20 cellular contexts compared by ENCODE assay signal in genomic region chr3:178236555-178237277, GRCh38.
A peak's percentile ranks its signal among the peaks of the same experiment; 100 is the strongest.
DNase-seq lines count a peak whose midpoint lies in the region; ATAC-seq and TF ChIP-seq lines count a peak whose summit lies in the region.
"Had no signal": no experiment of that assay in that cellular context is flagged by ENCODE, and none has a peak within 500 bp of the region (broad histone marks: within the 10 kb centered on the region; RNA-seq: fewer than 3 reads in every experiment).

No MANE protein-coding gene starts in this region.

- H3K27ac ChIP-seq in PC-9 (no peak overlapping the region), osteoblast (ENCODE audit: low read depth, low read length) (no peak overlapping the region), hepatocyte (no peak overlapping the region), esophagus muscularis mucosa (replicated peaks in 1 of 4) (no peak overlapping the region)
- H3K27ac ChIP-seq: BLaER1, dorsolateral prefrontal cortex, neutrophil, SJCRH30 had no signal

- intact Hi-C loops in PC-9 (cut with micrococcal nuclease; ENCODE audit: unreplicated experiment): no loop called here
- intact Hi-C loops in esophagus muscularis mucosa (cut with DNase I): no loop called here

- H3K4me1 ChIP-seq in PC-9 (replicated peaks; ENCODE audit: insufficient read depth) (no peaks in the 10 kb centered on the region), osteoblast (ENCODE audit: insufficient read depth, low read length) (peaks cover 19% of the 10 kb centered on the region), hepatocyte (ENCODE audit: insufficient read depth) (no peaks in the 10 kb centered on the region), esophagus muscularis mucosa (no peaks in the 10 kb centered on the region)
- H3K4me1 ChIP-seq: BLaER1 had no signal

- no peaks in the 10 kb centered on the region; the same call in 1 of the 2 replicates for H3K9me3 ChIP-seq in PC-9 (ENCODE audit: insufficient read depth, low read depth)
- H3K9me3 ChIP-seq in osteoblast (ENCODE audit: low read depth, low read length): no peaks in the 10 kb centered on the region
- no peaks in the 10 kb centered on the region for H3K9me3 ChIP-seq in hepatocyte (ENCODE audit: low read depth)
- H3K9me3 ChIP-seq in esophagus muscularis mucosa: no peaks in the 10 kb centered on the region
- H3K9me3 ChIP-seq: neutrophil had no signal

- H4K20me1 ChIP-seq in PC-9 (ENCODE audit: insufficient read depth) (no peaks in the 10 kb centered on the region), osteoblast (ENCODE audit: insufficient read depth, low read length) (no peaks in the 10 kb centered on the region), hepatocyte (ENCODE audit: insufficient read depth, poor library complexity, severe bottlenecking) (no peaks in the 10 kb centered on the region)
- H4K20me1 ChIP-seq: BLaER1 had no signal

- TF ChIP-seq POLR2A in esophagus muscularis mucosa (IDR thresholded peaks at IDR 0.05; ENCODE audit: low read depth): no peak

- TF ChIP-seq EP300 in esophagus muscularis mucosa (IDR thresholded peaks at IDR 0.05): no peak

- H3K79me2 ChIP-seq in PC-9 (ENCODE audit: low read depth) (no peaks in the 10 kb centered on the region), osteoblast (ENCODE audit: insufficient read depth, low read length) (no peaks in the 10 kb centered on the region), hepatocyte (no peaks in the 10 kb centered on the region)

- no peaks in the 10 kb centered on the region for H3K27me3 ChIP-seq in PC-9 (ENCODE audit: insufficient read depth, low read depth)
- no peaks in the 10 kb centered on the region for H3K27me3 ChIP-seq in osteoblast (ENCODE audit: insufficient read depth, low read length)
- H3K27me3 ChIP-seq in hepatocyte: no peaks in the 10 kb centered on the region
- H3K27me3 ChIP-seq in esophagus muscularis mucosa: no peaks in the 10 kb centered on the region
- H3K27me3 ChIP-seq: BLaER1, dorsolateral prefrontal cortex, neutrophil, SJCRH30 had no signal

- CTCF ChIA-PET in PC-9 (lab: Charles Lee): no interaction called here

- H3K36me3 ChIP-seq in PC-9 (ENCODE audit: low read depth) (no peaks in the 10 kb centered on the region), osteoblast (ENCODE audit: insufficient read depth, low read length) (no peaks in the 10 kb centered on the region), hepatocyte (replicated peaks; ENCODE audit: insufficient read depth, low read depth) (no peaks in the 10 kb centered on the region), esophagus muscularis mucosa (no peaks in the 10 kb centered on the region)
- H3K36me3 ChIP-seq: BLaER1, neutrophil, SJCRH30 had no signal

- H2AFZ ChIP-seq in PC-9 (peak overlapping the region; percentile 54; the same call in 1 of the 2 replicates), osteoblast (ENCODE audit: low read length) (no peak overlapping the region), hepatocyte (no peak overlapping the region)

- no peak for TF ChIP-seq CTCF in PC-9 (conservative IDR thresholded peaks at IDR 0.05)
- TF ChIP-seq CTCF in epithelial cell of esophagus (IDR thresholded peaks at IDR 0.05; ENCODE audit: insufficient read depth, low read depth, low read length, missing control alignments): no peak
- no peak for TF ChIP-seq CTCF in osteoblast (IDR thresholded peaks at IDR 0.05; ENCODE audit: extremely low read depth, low read depth, low read length)
- no peak for TF ChIP-seq CTCF in hepatocyte (IDR thresholded peaks at IDR 0.05; ENCODE audit: poor library complexity)
- TF ChIP-seq CTCF in esophagus muscularis mucosa (IDR thresholded peaks at IDR 0.05): no peak

- peak; percentile 50 for DNase-seq in GM03348 (ENCODE audit: low spot score)
- no peak for DNase-seq in PC-9
- DNase-seq in epithelial cell of esophagus (ENCODE audit: low read depth): peak; percentile 71
- no peak for DNase-seq in osteoblast (ENCODE audit: insufficient read length, low spot score, missing footprints)
- no peak for DNase-seq in GOT3 (lab: John Stamatoyannopoulos, UW)
- DNase-seq in hepatocyte (ENCODE audit: low spot score): no peak
- DNase-seq in esophagus muscularis mucosa (ENCODE audit: extremely low spot score): no peak
- DNase-seq: activated CD4-positive, alpha-beta T cell treated with anti-CD3 and anti-CD28 coated beads, Interleukin-2, amount 50 U/mL, for 48 hours; DMS 273 treated with DMSO at 0.1 percent for 48 hours; dorsolateral prefrontal cortex; islet precursor cell; midbrain; NCI-H1105; SJCRH30; small intestine; stimulated activated naive B cell treated with anti-CD40 and anti-IgM and Interleukin-4, amounts not matched to agents 10 μg/mL and 1 μg/mL and 100 μg/mL, for 72 hours; T1000 had no signal

- H3K4me3 ChIP-seq in PC-9 (no peak overlapping the region), epithelial cell of esophagus (ENCODE audit: low read length) (no peak overlapping the region), osteoblast (ENCODE audit: insufficient read depth, low read length) (peak overlapping the region; percentile 30), hepatocyte (no peak overlapping the region), esophagus muscularis mucosa (no peak overlapping the region)
- H3K4me3 ChIP-seq: BLaER1, dorsolateral prefrontal cortex, SJCRH30 had no signal

- 79% methylated on average over 5 of the region's 5 CpGs for WGBS in hepatocyte (ENCODE audit: low lambda C conversion rate, missing lambda C conversion rate)
- WGBS in esophagus muscularis mucosa: 67% methylated on average over 5 of the region's 5 CpGs

- POLR2A ChIA-PET in PC-9 (lab: Charles Lee; ENCODE audit: unreplicated experiment): no interaction called here

- H3K9me2 ChIP-seq in PC-9 (ENCODE audit: insufficient read depth): peaks cover 5% of the 10 kb centered on the region; the same call in 1 of the 2 replicates
- H3K9me2 ChIP-seq in hepatocyte (replicated peaks; ENCODE audit: insufficient read depth): no peaks in the 10 kb centered on the region

- no TSS peak for BruUV-seq in PC-9 (replicated peaks; lab: Mats Ljungman, UMichigan)

- H3F3A ChIP-seq in PC-9 (ENCODE audit: insufficient read depth, low read depth): no peaks in the 10 kb centered on the region

- ATAC-seq in HG02759 (IDR thresholded peaks at IDR 0.05; ENCODE audit: unreplicated experiment): no peak
- ATAC-seq: stimulated activated naive B cell treated with anti-CD40 and anti-IgM and Interleukin-4, amounts not matched to agents 10 μg/mL and 1 μg/mL and 100 μg/mL, for 72 hours had no signal

- H3K4me2 ChIP-seq in PC-9 (no peak overlapping the region), osteoblast (ENCODE audit: insufficient read depth, low read length) (peak overlapping the region; percentile 73), hepatocyte (no peak overlapping the region)
- H3K4me2 ChIP-seq: BLaER1 had no signal

Comparison
In these comparisons a context has a peak if more than half of its experiments do, and no peak if none do; other contexts are left out.
1. DNase-seq: peak in GM03348 (single experiment) and epithelial cell of esophagus (single experiment); none in PC-9 (0 of 2), osteoblast (single experiment), GOT3 (single experiment), hepatocyte (single experiment) and esophagus muscularis mucosa (single experiment).